In genomic region chr17:3660311-3660891, GRCh38 we compare ENCODE assay signal across 11 cellular contexts. TPM values are rescaled to one million over a fixed set of nuclear protein-coding genes. Genes with fewer than 3 reads are reported as not detected.
DNase-seq lines count a peak whose midpoint lies in the region; ATAC-seq and TF ChIP-seq lines count a peak whose summit lies in the region.
"Had no signal": no experiment of that assay in that cellular context is flagged by ENCODE, and none has a peak within 500 bp of the region (broad histone marks: within the 10 kb centered on the region; RNA-seq: fewer than 3 reads in every experiment).

No MANE protein-coding gene starts in this region.

- peak in 1 of 2 donors; percentile 7 for ATAC-seq in lower lobe of right lung

- H3K36me3 ChIP-seq in Peyer's patch (peaks cover 0 to 49% (median 0%) of the 10 kb centered on the region in 3 donors), esophagus muscularis mucosa (peaks cover 15 to 57% (median 44%) of the 10 kb centered on the region in 4 donors), lower lobe of right lung (peaks cover 65% of the 10 kb centered on the region), suprapubic skin (peaks cover 55% of the 10 kb centered on the region)

- H3K27ac ChIP-seq in Peyer's patch (peak overlapping the region in 3 of 4 donors; percentile 29 to 62 (median 44)), esophagus muscularis mucosa (replicated peaks in 1 of 4) (peak overlapping the region; percentile 72 to 87 (median 78)), lower lobe of right lung (peak overlapping the region; percentile 53), suprapubic skin (peak overlapping the region; percentile 85)

- H3K27me3 ChIP-seq in Peyer's patch = no peaks in the 10 kb centered on the region
- H3K27me3 ChIP-seq in esophagus muscularis mucosa = no peaks in the 10 kb centered on the region
- H3K27me3 ChIP-seq in lower lobe of right lung (ENCODE audit: low read depth) = no peaks in the 10 kb centered on the region
- H3K27me3 ChIP-seq in suprapubic skin = no peaks in the 10 kb centered on the region

- H3K4me1 ChIP-seq in Peyer's patch = peaks cover 0 to 16% (median 0%) of the 10 kb centered on the region in 4 donors
- H3K4me1 ChIP-seq in esophagus muscularis mucosa = peaks cover 29 to 42% (median 33%) of the 10 kb centered on the region in 4 donors
- H3K4me1 ChIP-seq in lower lobe of right lung = peaks cover 15% of the 10 kb centered on the region
- peaks cover 35% of the 10 kb centered on the region for H3K4me1 ChIP-seq in suprapubic skin

- TF ChIP-seq CTCF in Peyer's patch (IDR thresholded peaks at IDR 0.05) (no peak), esophagus muscularis mucosa (IDR thresholded peaks at IDR 0.05) (no peak), lower lobe of right lung (IDR thresholded peaks at IDR 0.05) (no peak), suprapubic skin (IDR thresholded peaks at IDR 0.05) (no peak)

- TF ChIP-seq EP300 in esophagus muscularis mucosa (IDR thresholded peaks at IDR 0.05) = no peak
- TF ChIP-seq EP300 in suprapubic skin (IDR thresholded peaks at IDR 0.05) = no peak

- intact Hi-C loops in esophagus muscularis mucosa (cut with DNase I) (no loop called here), lower lobe of right lung (cut with DNase I) (no loop called here)

- WGBS in esophagus muscularis mucosa = 83% methylated on average over 9 of the region's 23 CpGs
- WGBS in suprapubic skin = 41% methylated on average over 11 of the region's 23 CpGs

- TF ChIP-seq POLR2A in Peyer's patch (IDR thresholded peaks at IDR 0.05) (no peak), esophagus muscularis mucosa (IDR thresholded peaks at IDR 0.05; ENCODE audit: low read depth) (no peak), suprapubic skin (IDR thresholded peaks at IDR 0.05) (no peak)

- H3K4me3 ChIP-seq in Peyer's patch (no peak overlapping the region), esophagus muscularis mucosa (no peak overlapping the region), lower lobe of right lung (no peak overlapping the region), suprapubic skin (no peak overlapping the region)

- H3K9me3 ChIP-seq in Peyer's patch (no peaks in the 10 kb centered on the region), esophagus muscularis mucosa (no peaks in the 10 kb centered on the region), lower lobe of right lung (no peaks in the 10 kb centered on the region), suprapubic skin (no peaks in the 10 kb centered on the region)

- DNase-seq in Peyer's patch (no peak), esophagus muscularis mucosa (ENCODE audit: extremely low spot score) (no peak), lower lobe of right lung (no peak), suprapubic skin (ENCODE audit: low spot score in 2 of 2) (no peak), NCI-H526 treated with DMSO at 0.1 percent for 48 hours (lab: John Stamatoyannopoulos, UW) (no peak), COR-L47 (lab: John Stamatoyannopoulos, UW) (no peak), NCI-H2227 treated with DMSO at 0.1 percent for 48 hours (lab: John Stamatoyannopoulos, UW) (no peak)
- no peak for DNase-seq in activated effector memory CD4-positive, alpha-beta T cell treated with Interleukin-2 at 50 U/mL for 16 hours
- DNase-seq: activated CD4-positive, alpha-beta T cell treated with anti-CD3 and anti-CD28 coated beads for 4 hours; MV-4-11; NCI-H510A had no signal

RNA-seq across cellular contexts. Expression of gene TAX1BP3, which starts 8.0 kb away (rescaled TPM):
- 100 to 1,000 TPM; 113 to 386 (median 239) TPM for total RNA-seq in Peyer's patch
- 100 to 1,000 TPM in 3 of 4 donors, 10 to 100 TPM in 1; 98.0 to 175 (median 115) TPM for total RNA-seq in esophagus muscularis mucosa
- total RNA-seq in lower lobe of right lung = 82.8 TPM
- total RNA-seq in suprapubic skin = 100 to 1,000 TPM; 103 to 245 (median 202) TPM

RNA-seq across cellular contexts. Expression of gene EMC6, which starts 8.2 kb away (rescaled TPM):
- total RNA-seq in Peyer's patch = 10 to 100 TPM; 12.6 to 28.1 (median 21.0) TPM
- 10 to 100 TPM; 15.8 to 38.2 (median 23.6) TPM for total RNA-seq in esophagus muscularis mucosa
- total RNA-seq in lower lobe of right lung = 32.9 TPM
- 10 to 100 TPM in 3 of 4 donors, 1 to 10 TPM in 1; 3.3 to 17.6 (median 10.4) TPM for total RNA-seq in suprapubic skin

RNA-seq across cellular contexts. Expression of gene CTNS, which starts 23.8 kb away (rescaled TPM):
- total RNA-seq in Peyer's patch (10 to 100 TPM; 21.5 to 30.1 (median 27.7) TPM), esophagus muscularis mucosa (10 to 100 TPM; 10.4 to 20.3 (median 15.5) TPM), lower lobe of right lung (21.1 TPM), suprapubic skin (10 to 100 TPM; 19.9 to 34.6 (median 26.1) TPM)

RNA-seq across cellular contexts. Expression of gene SHPK, which starts 24.4 kb away (rescaled TPM):
- total RNA-seq in Peyer's patch = 10 to 100 TPM in 3 of 4 donors, 1 to 10 TPM in 1; 5.8 to 83.8 (median 44.9) TPM
- total RNA-seq in esophagus muscularis mucosa = 10 to 100 TPM in 1 of 4 donors, 1 to 10 TPM in 3; 5.0 to 10.7 (median 5.6) TPM
- total RNA-seq in lower lobe of right lung = 10.6 TPM
- 10 to 100 TPM; 19.0 to 21.9 (median 20.4) TPM for total RNA-seq in suprapubic skin

RNA-seq across cellular contexts. Expression of gene P2RX5, which starts 35.6 kb away (rescaled TPM):
- total RNA-seq in Peyer's patch (100 to 1,000 TPM in 1 of 4 donors, 1 to 10 TPM in 3; 1.2 to 103 (median 5.7) TPM), esophagus muscularis mucosa (1 to 10 TPM in 2 of 4 donors, under 1 TPM in 2; 0.19 to 1.5 (median 1.0) TPM), lower lobe of right lung (2.5 TPM), suprapubic skin (under 1 TPM in 2 of 4 donors, not detected in 2; 0.49 to 0.56 TPM)
